ENCODE assay signal across 8 cellular contexts in genomic region chr12:78181544-78182162, GRCh38.
DNase-seq lines count a peak whose midpoint lies in the region; ATAC-seq and TF ChIP-seq lines count a peak whose summit lies in the region.

No MANE protein-coding gene starts in this region.

- CTCF ChIA-PET in AG04449 (lab: Yijun Ruan, JAX) = interaction anchor here (1.3 to 1.4 kb wide), 3 partner anchors 9 to 522 kb away, joined by 3 to 5 read pairs (median 4); no protein-coding TSS in a partner anchor

- no peak overlapping the region for H3K27ac ChIP-seq in fibroblast of lung (ENCODE audit: insufficient read depth, low read length)
- H3K27ac ChIP-seq in right cardiac atrium (ENCODE audit: low read length) = no peak overlapping the region

- H3K4me3 ChIP-seq in AG04449 (ENCODE audit: low read depth, low read length) (no peak overlapping the region), fibroblast of lung (replicated peaks in 1 of 4; ENCODE audit: control extremely low read depth in 1 of 4, insufficient read depth in 1 of 4, low read depth in 3 of 4, low read length in 4 of 4) (no peak overlapping the region), right cardiac atrium (ENCODE audit: low read length) (no peak overlapping the region)

- peaks cover 4% of the 10 kb centered on the region for H3K4me1 ChIP-seq in fibroblast of lung (ENCODE audit: control insufficient read depth, extremely low read depth, insufficient read depth, low read length)
- no peaks in the 10 kb centered on the region for H3K4me1 ChIP-seq in right cardiac atrium (ENCODE audit: control insufficient read depth, insufficient read depth, low read length)

- no peak for DNase-seq in AG04449 (ENCODE audit: low read depth, low spot score)
- peak; percentile 56 for DNase-seq in HCEC 1CT
- peak; percentile 28 for DNase-seq in NCI-H774 (lab: John Stamatoyannopoulos, UW)
- peak in 1 of 2 donors; percentile 68 for DNase-seq in fibroblast of lung (ENCODE audit: low read depth in 2 of 2)
- no peak for DNase-seq in T-helper 2 cell
- no peak for DNase-seq in stimulated activated CD4-positive, alpha-beta T cell treated with anti-CD3 and anti-CD28 coated beads, Interleukin-2, amount 100 ng/mL, for 24 hours
- DNase-seq in UCSD-AML1 (lab: John Stamatoyannopoulos, UW; ENCODE audit: unreplicated experiment) = no peak
- no peak for DNase-seq in right cardiac atrium

- intact Hi-C loops in right cardiac atrium (cut with DNase I) = no loop called here

- no peak overlapping the region for H3K9ac ChIP-seq in fibroblast of lung (ENCODE audit: insufficient read depth, low read length)

- no peak overlapping the region for H2AFZ ChIP-seq in fibroblast of lung (ENCODE audit: low read length)

- H3K4me2 ChIP-seq in fibroblast of lung (ENCODE audit: extremely low read depth, insufficient read depth, low read length) = no peak overlapping the region

- POLR2A ChIA-PET in AG04449 (lab: Yijun Ruan, JAX) = no interaction called here

- no peaks in the 10 kb centered on the region for H4K20me1 ChIP-seq in fibroblast of lung (ENCODE audit: control insufficient read depth, extremely low read depth, insufficient read depth, low read length)

- H3K9me3 ChIP-seq in fibroblast of lung (ENCODE audit: control insufficient read depth, insufficient read depth, low read depth, low read length) = no peaks in the 10 kb centered on the region
- H3K9me3 ChIP-seq in right cardiac atrium (ENCODE audit: control insufficient read depth, low read length) = no peaks in the 10 kb centered on the region

- no peak for ATAC-seq in right cardiac atrium

- 54% methylated on average over 3 of the region's 3 CpGs for WGBS in right cardiac atrium

- H3K27me3 ChIP-seq in fibroblast of lung (ENCODE audit: control insufficient read depth, insufficient read depth, low read length) (no peaks in the 10 kb centered on the region), right cardiac atrium (ENCODE audit: control insufficient read depth, insufficient read depth) (no peaks in the 10 kb centered on the region)

- TF ChIP-seq CTCF in AG04449 (IDR thresholded peaks at IDR 0.05; ENCODE audit: insufficient read depth, low read length, missing control alignments) = peak; percentile 20
- TF ChIP-seq CTCF in fibroblast of lung (conservative IDR thresholded peaks at IDR 0.05 in 1 of 2, IDR thresholded peaks at IDR 0.05 in 1 of 2; ENCODE audit: low read depth in 1 of 2, low read length in 2 of 2) = peak; percentile 40 to 53

- H3K36me3 ChIP-seq in fibroblast of lung (ENCODE audit: control insufficient read depth, insufficient read depth, low read length) = peaks cover 10% of the 10 kb centered on the region

- no peaks in the 10 kb centered on the region for H3K79me2 ChIP-seq in fibroblast of lung (ENCODE audit: control insufficient read depth, insufficient read depth, low read length)

Comparison
In these comparisons a context has a peak if more than half of its experiments do, and no peak if none do; other contexts are left out.
1. DNase-seq: peak in HCEC 1CT (single experiment) and NCI-H774 (single experiment); none in AG04449 (single experiment), T-helper 2 cell (0 of 5), stimulated activated CD4-positive, alpha-beta T cell treated with anti-CD3 and anti-CD28 coated beads, Interleukin-2, amount 100 ng/mL, for 24 hours (0 of 2), UCSD-AML1 (single experiment) and right cardiac atrium (0 of 3).